Comparison of ENCODE assay signal across 8 cellular contexts in genomic region chr17:50661795-50662391, GRCh38. TPM values are rescaled to one million over a fixed set of nuclear protein-coding genes. Genes with fewer than 3 reads are reported as not detected.
A peak's percentile ranks its signal among the peaks of the same experiment; 100 is the strongest.
DNase-seq lines count a peak whose midpoint lies in the region; ATAC-seq and TF ChIP-seq lines count a peak whose summit lies in the region.

No MANE protein-coding gene starts in this region.

- TF ChIP-seq CTCF in 22Rv1 (IDR thresholded peaks at IDR 0.05) (no peak), OCI-LY7 (conservative IDR thresholded peaks at IDR 0.05; ENCODE audit: low read length) (no peak), body of pancreas (IDR thresholded peaks at IDR 0.05) (no peak), suprapubic skin (IDR thresholded peaks at IDR 0.05) (no peak)

- ATAC-seq in body of pancreas (peak; percentile 91), left lobe of liver (peak; percentile 27), GM19452 (IDR thresholded peaks at IDR 0.05; ENCODE audit: unreplicated experiment) (no peak), GM19035 (IDR thresholded peaks at IDR 0.05; ENCODE audit: unreplicated experiment) (no peak)

- CTCF ChIA-PET in OCI-LY7 (lab: Charles Lee; ENCODE audit: unreplicated experiment), result interaction anchor here (0.5 kb wide), 1 partner anchor 506 kb away, joined by 5 read pairs; no protein-coding TSS in a partner anchor

- H4K20me1 ChIP-seq in OCI-LY7 (ENCODE audit: insufficient read depth, low read length), result no peaks in the 10 kb centered on the region

- H3K9me3 ChIP-seq in OCI-LY7 (ENCODE audit: low read length), result no peaks in the 10 kb centered on the region
- no peaks in the 10 kb centered on the region for H3K9me3 ChIP-seq in body of pancreas
- no peaks in the 10 kb centered on the region for H3K9me3 ChIP-seq in suprapubic skin

- H3K79me2 ChIP-seq in OCI-LY7 (ENCODE audit: insufficient read depth, low read depth, low read length), result no peaks in the 10 kb centered on the region

- WGBS in body of pancreas, 2 donors, result 49 to 55% methylated on average over 9 of the region's 9 CpGs
- 28% methylated on average over 9 of the region's 9 CpGs for WGBS in suprapubic skin

- TF ChIP-seq POLR2A in body of pancreas (IDR thresholded peaks at IDR 0.05) (no peak), suprapubic skin (IDR thresholded peaks at IDR 0.05) (no peak)

- H3K27ac ChIP-seq in 22Rv1 (peak overlapping the region; percentile 46), OCI-LY7 (ENCODE audit: low read depth, low read length, poor library complexity, severe bottlenecking) (no peak overlapping the region), body of pancreas (peak overlapping the region; percentile 46 to 68 (median 62)), suprapubic skin (peak overlapping the region; percentile 1)

- H3K36me3 ChIP-seq in OCI-LY7 (ENCODE audit: insufficient read depth, low read length) (no peaks in the 10 kb centered on the region), body of pancreas (replicated peaks in 1 of 2; ENCODE audit: insufficient read depth in 1 of 2, low read depth in 2 of 2) (no peaks in the 10 kb centered on the region), suprapubic skin (no peaks in the 10 kb centered on the region)

- no peaks in the 10 kb centered on the region for H3K9me2 ChIP-seq in OCI-LY7 (ENCODE audit: insufficient read depth, low read length)

- DNase-seq in GM04503 (ENCODE audit: low read depth) (peak; percentile 73), OCI-LY7 (ENCODE audit: low spot score) (peak; percentile 9), body of pancreas (peak; percentile 63 to 87 (median 74)), left lobe of liver (ENCODE audit: low spot score) (no peak), suprapubic skin (ENCODE audit: low spot score in 2 of 2) (no peak)

- POLR2A ChIA-PET in OCI-LY7 (lab: Charles Lee), result no interaction called here

- H3K4me3 ChIP-seq in OCI-LY7 (ENCODE audit: low read depth, low read length, poor library complexity, severe bottlenecking) (no peak overlapping the region), body of pancreas (no peak overlapping the region), suprapubic skin (no peak overlapping the region)

- H3K27me3 ChIP-seq in body of pancreas, result no peaks in the 10 kb centered on the region
- H3K27me3 ChIP-seq in suprapubic skin, result no peaks in the 10 kb centered on the region

- no peak for TF ChIP-seq EP300 in suprapubic skin (IDR thresholded peaks at IDR 0.05)

- peak overlapping the region; percentile 13; the same call in 1 of the 2 replicates for H3K4me2 ChIP-seq in OCI-LY7 (ENCODE audit: low read length)

- no TSS peak for BruUV-seq in OCI-LY7 (replicated peaks; lab: Mats Ljungman, UMichigan)

- H3K4me1 ChIP-seq in OCI-LY7 (ENCODE audit: insufficient read depth, low read length, poor library complexity, severe bottlenecking) (peaks cover 8% of the 10 kb centered on the region), body of pancreas (peaks cover 38% of the 10 kb centered on the region), suprapubic skin (peaks cover 40% of the 10 kb centered on the region)

- no peak overlapping the region for H2AFZ ChIP-seq in OCI-LY7 (ENCODE audit: low read length)

- intact Hi-C loops in OCI-LY7 (cut with micrococcal nuclease; ENCODE audit: unreplicated experiment) (no loop called here), body of pancreas (cut with DNase I) (no loop called here)

RNA-seq across cellular contexts. Expression of gene ABCC3, which starts 27.2 kb away (rescaled TPM):
- total RNA-seq in OCI-LY7 (2014; rRNA removed; shearing (Covaris generic)), result not detected in 2 replicates
- total RNA-seq in OCI-LY7 (2022), result not detected in 2 replicates
- 100 to 1,000 TPM; 130 to 163 TPM for total RNA-seq in body of pancreas
- 326 TPM for total RNA-seq in left lobe of liver
- total RNA-seq in suprapubic skin, result 100 to 1,000 TPM in 1 of 4 donors, 10 to 100 TPM in 3; 31.7 to 113 (median 36.2) TPM

RNA-seq across cellular contexts. Expression of gene ANKRD40, which starts 45.8 kb away (rescaled TPM):
- total RNA-seq in OCI-LY7 (2014; rRNA removed; shearing (Covaris generic)), result 25.7 and 27.7 TPM in 2 replicates
- total RNA-seq in OCI-LY7 (2022), result 47.9 and 50.4 TPM in 2 replicates
- 10 to 100 TPM; 21.3 to 27.0 TPM for total RNA-seq in body of pancreas
- 15.6 TPM for total RNA-seq in left lobe of liver
- total RNA-seq in suprapubic skin, result 10 to 100 TPM; 21.4 to 33.8 (median 26.6) TPM

RNA-seq across cellular contexts. Expression of gene LUC7L3, which starts 57.5 kb away (rescaled TPM):
- 109 and 190 TPM in 2 replicates for total RNA-seq in OCI-LY7 (2014; rRNA removed; shearing (Covaris generic))
- total RNA-seq in OCI-LY7 (2022) (190 and 206 TPM in 2 replicates), body of pancreas (10 to 100 TPM; 71.2 to 85.6 TPM), left lobe of liver (43.6 TPM), suprapubic skin (100 to 1,000 TPM in 1 of 4 donors, 10 to 100 TPM in 3; 31.5 to 267 (median 42.6) TPM)

Comparison
In these comparisons a context has a peak if more than half of its experiments do, and no peak if none do; other contexts are left out.
1. DNase-seq: peak in GM04503 (single experiment), OCI-LY7 (single experiment) and body of pancreas (4 of 4); none in left lobe of liver (single experiment) and suprapubic skin (0 of 2).
2. ATAC-seq: peak in body of pancreas (single experiment) and left lobe of liver (single experiment); none in GM19452 (single experiment) and GM19035 (single experiment).
3. RNA of gene ABCC3, which starts 27.2 kb away (total RNA-seq): 326 TPM in left lobe of liver (single experiment), 130 to 163 TPM in body of pancreas and 31.7 to 113 TPM in suprapubic skin; not detected in OCI-LY7; every median in the first group is over 10 times any median in the second.